2 cellular contexts compared by ENCODE assay signal in the genomic region with DNA sequence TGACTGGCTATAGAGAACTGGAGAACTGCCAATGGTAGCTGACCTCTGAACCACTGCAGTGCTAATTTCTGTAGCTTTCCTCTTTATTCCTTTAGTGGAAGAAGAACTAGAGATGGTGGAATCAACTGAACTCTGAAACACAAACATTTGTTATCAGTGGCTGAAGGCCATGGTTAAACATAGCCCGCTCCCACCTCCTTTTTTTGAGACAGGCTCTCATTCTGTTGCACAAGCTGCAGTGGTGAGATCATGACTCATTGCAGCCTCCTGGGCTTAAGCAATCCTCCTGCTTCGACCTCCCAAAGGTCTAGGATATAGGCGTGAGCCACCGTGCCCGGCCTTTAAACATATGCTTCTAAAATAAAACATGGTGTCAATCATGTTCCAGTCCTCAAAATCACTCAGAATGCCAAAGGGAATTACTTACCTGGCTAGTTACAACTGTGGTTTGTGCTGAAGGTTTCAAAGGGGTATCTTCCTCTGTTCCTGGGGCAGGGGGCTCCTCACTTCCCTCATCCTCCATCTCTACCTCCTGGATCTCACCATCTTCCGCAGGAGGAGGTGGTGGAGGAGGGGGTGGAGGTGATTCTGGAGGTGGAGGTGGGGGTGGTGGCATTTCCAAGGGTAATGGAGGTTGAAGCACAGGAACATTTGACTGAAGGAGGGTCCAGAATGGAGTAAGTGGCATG.
TF ChIP-seq lines count a peak whose summit lies in the region.

No MANE protein-coding gene starts in this region.

TF ChIP-seq in HEK293, 187 proteins besides CTCF, POLR2A, EP300 and RAD21:
- TF ChIP-seq ZNF549 (tag by site-specific recombination; IDR thresholded peaks at IDR 0.05) (no peak), ZNF404 (tag by site-specific recombination; IDR thresholded peaks at IDR 0.05) (no peak), ZNF223 (tag by site-specific recombination; IDR thresholded peaks at IDR 0.05) (no peak), YY1 (tag by site-specific recombination; IDR thresholded peaks at IDR 0.05) (no peak), ZNF660 (tag by site-specific recombination; IDR thresholded peaks at IDR 0.05) (no peak), ZNF366 (tag by site-specific recombination; conservative IDR thresholded peaks at IDR 0.05) (no peak)
- TF ChIP-seq, protein P1, sequence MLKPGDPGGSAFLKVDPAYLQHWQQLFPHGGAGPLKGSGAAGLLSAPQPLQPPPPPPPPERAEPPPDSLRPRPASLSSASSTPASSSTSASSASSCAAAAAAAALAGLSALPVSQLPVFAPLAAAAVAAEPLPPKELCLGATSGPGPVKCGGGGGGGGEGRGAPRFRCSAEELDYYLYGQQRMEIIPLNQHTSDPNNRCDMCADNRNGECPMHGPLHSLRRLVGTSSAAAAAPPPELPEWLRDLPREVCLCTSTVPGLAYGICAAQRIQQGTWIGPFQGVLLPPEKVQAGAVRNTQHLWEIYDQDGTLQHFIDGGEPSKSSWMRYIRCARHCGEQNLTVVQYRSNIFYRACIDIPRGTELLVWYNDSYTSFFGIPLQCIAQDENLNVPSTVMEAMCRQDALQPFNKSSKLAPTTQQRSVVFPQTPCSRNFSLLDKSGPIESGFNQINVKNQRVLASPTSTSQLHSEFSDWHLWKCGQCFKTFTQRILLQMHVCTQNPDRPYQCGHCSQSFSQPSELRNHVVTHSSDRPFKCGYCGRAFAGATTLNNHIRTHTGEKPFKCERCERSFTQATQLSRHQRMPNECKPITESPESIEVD (tag by site-specific recombination; IDR thresholded peaks at IDR 0.05): 0 out of 2 replicates have a peak, but pooled peaks have one; percentile 34
TF ChIP-seq in HEK293: peak in this region for 1.

TF ChIP-seq in HepG2, 621 proteins besides CTCF, POLR2A, EP300 and RAD21 (continues in another document):
- TF ChIP-seq ZNF138 (CRISPR knock-in tag; IDR thresholded peaks at IDR 0.05; ENCODE audit: low read depth) (no peak), ZC3H4 (CRISPR knock-in tag; IDR thresholded peaks at IDR 0.05; ENCODE audit: borderline replicate concordance) (no peak), CBX2 (IDR thresholded peaks at IDR 0.05; ENCODE audit: low read depth, low read length) (no peak), CBX2 (CRISPR knock-in tag; IDR thresholded peaks at IDR 0.05; ENCODE audit: low read depth) (no peak), ZMAT3 (CRISPR knock-in tag; conservative IDR thresholded peaks at IDR 0.05) (no peak), ZFP41 (CRISPR knock-in tag; IDR thresholded peaks at IDR 0.05; ENCODE audit: borderline replicate concordance) (no peak), ZMYM3 (CRISPR knock-in tag; IDR thresholded peaks at IDR 0.05) (peak; percentile 100), SSRP1 (CRISPR knock-in tag; IDR thresholded peaks at IDR 0.05) (0 out of 2 replicates have a peak, but pooled peaks have one; percentile 28), AKAP8 (CRISPR knock-in tag; IDR thresholded peaks at IDR 0.05) (no peak), HCFC1 (IDR thresholded peaks at IDR 0.05; ENCODE audit: low read depth, low read length) (no peak), ZNF777 (CRISPR knock-in tag; IDR thresholded peaks at IDR 0.05) (no peak), ZNF224 (CRISPR knock-in tag; IDR thresholded peaks at IDR 0.05) (no peak), MAZ (IDR thresholded peaks at IDR 0.05; ENCODE audit: borderline replicate concordance, low read depth, low read length) (no peak), MAZ (CRISPR knock-in tag; IDR thresholded peaks at IDR 0.05; ENCODE audit: low read depth) (no peak), UBTF (CRISPR knock-in tag; IDR thresholded peaks at IDR 0.05) (peak; percentile 23; the same call in 1 of the 2 replicates), HNRNPL (IDR thresholded peaks at IDR 0.05; ENCODE audit: low read depth, low read length) (no peak), ZNF205 (CRISPR knock-in tag; IDR thresholded peaks at IDR 0.05) (no peak), ZNF646 (CRISPR knock-in tag; IDR thresholded peaks at IDR 0.05) (no peak), ZNF552 (CRISPR knock-in tag; IDR thresholded peaks at IDR 0.05; ENCODE audit: borderline replicate concordance) (no peak), KAT8 (CRISPR knock-in tag; IDR thresholded peaks at IDR 0.05) (peak; percentile 89), ZBTB43 (CRISPR knock-in tag; conservative IDR thresholded peaks at IDR 0.05) (peak; percentile 95), ARNT (IDR thresholded peaks at IDR 0.05) (no peak)
- TF ChIP-seq, protein P2, sequence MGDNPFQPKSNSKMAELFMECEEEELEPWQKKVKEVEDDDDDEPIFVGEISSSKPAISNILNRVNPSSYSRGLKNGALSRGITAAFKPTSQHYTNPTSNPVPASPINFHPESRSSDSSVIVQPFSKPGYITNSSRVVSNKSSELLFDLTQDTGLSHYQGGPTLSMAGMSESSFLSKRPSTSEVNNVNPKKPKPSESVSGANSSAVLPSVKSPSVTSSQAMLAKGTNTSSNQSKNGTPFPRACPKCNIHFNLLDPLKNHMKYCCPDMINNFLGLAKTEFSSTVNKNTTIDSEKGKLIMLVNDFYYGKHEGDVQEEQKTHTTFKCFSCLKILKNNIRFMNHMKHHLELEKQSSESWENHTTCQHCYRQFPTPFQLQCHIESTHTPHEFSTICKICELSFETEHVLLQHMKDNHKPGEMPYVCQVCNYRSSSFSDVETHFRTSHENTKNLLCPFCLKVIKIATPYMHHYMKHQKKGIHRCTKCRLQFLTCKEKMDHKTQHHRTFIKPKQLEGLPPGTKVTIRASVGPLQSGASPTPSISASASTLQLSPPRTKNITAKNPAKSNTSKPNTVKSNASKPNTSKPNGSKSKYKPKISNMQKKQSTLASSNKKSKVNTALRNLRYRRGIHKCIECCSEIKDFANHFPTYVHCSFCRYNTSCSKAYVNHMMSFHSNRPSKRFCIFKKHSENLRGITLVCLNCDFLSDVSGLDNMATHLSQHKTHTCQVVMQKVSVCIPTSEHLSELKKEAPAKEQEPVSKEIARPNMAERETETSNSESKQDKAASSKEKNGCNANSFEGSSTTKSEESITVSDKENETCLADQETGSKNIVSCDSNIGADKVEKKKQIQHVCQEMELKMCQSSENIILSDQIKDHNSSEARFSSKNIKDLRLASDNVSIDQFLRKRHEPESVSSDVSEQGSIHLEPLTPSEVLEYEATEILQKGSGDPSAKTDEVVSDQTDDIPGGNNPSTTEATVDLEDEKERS (CRISPR knock-in tag; IDR thresholded peaks at IDR 0.05): peak; percentile 99
- TF ChIP-seq, protein P3, sequence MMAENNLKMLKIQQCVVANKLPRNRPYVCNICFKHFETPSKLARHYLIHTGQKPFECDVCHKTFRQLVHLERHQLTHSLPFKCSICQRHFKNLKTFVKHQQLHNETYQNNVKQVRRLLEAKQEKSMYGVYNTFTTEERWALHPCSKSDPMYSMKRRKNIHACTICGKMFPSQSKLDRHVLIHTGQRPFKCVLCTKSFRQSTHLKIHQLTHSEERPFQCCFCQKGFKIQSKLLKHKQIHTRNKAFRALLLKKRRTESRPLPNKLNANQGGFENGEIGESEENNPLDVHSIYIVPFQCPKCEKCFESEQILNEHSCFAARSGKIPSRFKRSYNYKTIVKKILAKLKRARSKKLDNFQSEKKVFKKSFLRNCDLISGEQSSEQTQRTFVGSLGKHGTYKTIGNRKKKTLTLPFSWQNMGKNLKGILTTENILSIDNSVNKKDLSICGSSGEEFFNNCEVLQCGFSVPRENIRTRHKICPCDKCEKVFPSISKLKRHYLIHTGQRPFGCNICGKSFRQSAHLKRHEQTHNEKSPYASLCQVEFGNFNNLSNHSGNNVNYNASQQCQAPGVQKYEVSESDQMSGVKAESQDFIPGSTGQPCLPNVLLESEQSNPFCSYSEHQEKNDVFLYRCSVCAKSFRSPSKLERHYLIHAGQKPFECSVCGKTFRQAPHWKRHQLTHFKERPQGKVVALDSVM (CRISPR knock-in tag; IDR thresholded peaks at IDR 0.05): peak; percentile 100
- TF ChIP-seq, protein P4, sequence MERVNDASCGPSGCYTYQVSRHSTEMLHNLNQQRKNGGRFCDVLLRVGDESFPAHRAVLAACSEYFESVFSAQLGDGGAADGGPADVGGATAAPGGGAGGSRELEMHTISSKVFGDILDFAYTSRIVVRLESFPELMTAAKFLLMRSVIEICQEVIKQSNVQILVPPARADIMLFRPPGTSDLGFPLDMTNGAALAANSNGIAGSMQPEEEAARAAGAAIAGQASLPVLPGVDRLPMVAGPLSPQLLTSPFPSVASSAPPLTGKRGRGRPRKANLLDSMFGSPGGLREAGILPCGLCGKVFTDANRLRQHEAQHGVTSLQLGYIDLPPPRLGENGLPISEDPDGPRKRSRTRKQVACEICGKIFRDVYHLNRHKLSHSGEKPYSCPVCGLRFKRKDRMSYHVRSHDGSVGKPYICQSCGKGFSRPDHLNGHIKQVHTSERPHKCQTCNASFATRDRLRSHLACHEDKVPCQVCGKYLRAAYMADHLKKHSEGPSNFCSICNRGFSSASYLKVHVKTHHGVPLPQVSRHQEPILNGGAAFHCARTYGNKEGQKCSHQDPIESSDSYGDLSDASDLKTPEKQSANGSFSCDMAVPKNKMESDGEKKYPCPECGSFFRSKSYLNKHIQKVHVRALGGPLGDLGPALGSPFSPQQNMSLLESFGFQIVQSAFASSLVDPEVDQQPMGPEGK (CRISPR knock-in tag; IDR thresholded peaks at IDR 0.05): peak; percentile 55
- TF ChIP-seq, protein P5, sequence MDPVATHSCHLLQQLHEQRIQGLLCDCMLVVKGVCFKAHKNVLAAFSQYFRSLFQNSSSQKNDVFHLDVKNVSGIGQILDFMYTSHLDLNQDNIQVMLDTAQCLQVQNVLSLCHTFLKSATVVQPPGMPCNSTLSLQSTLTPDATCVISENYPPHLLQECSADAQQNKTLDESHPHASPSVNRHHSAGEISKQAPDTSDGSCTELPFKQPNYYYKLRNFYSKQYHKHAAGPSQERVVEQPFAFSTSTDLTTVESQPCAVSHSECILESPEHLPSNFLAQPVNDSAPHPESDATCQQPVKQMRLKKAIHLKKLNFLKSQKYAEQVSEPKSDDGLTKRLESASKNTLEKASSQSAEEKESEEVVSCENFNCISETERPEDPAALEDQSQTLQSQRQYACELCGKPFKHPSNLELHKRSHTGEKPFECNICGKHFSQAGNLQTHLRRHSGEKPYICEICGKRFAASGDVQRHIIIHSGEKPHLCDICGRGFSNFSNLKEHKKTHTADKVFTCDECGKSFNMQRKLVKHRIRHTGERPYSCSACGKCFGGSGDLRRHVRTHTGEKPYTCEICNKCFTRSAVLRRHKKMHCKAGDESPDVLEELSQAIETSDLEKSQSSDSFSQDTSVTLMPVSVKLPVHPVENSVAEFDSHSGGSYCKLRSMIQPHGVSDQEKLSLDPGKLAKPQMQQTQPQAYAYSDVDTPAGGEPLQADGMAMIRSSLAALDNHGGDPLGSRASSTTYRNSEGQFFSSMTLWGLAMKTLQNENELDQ (CRISPR knock-in tag; IDR thresholded peaks at IDR 0.05; ENCODE audit: borderline replicate concordance): no peak
